Comparison of ENCODE assay signal across 8 cellular contexts in the genomic region with DNA sequence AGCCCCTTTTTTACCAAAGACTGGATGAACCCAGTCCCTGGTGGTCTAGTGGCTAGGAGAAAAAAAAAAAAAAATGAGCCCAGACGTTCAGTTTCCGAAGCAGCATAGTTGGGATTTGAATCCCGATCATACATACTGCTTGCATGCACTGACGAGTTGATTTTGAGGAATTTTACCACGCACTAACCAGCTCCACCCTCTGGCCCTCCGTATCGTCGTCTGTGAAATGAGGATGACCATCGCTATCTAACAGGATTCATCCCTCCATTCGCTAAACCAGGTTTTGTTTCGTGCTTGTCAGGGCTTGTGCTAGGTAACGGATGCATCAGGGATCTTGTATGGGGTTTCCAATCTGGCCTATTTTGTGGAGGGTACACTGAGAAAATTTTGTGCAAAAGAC. TPM values are rescaled to one million over a fixed set of nuclear protein-coding genes. Genes with fewer than 3 reads are reported as not detected.
DNase-seq lines count a peak whose midpoint lies in the region; ATAC-seq, FAIRE-seq and TF ChIP-seq lines count a peak whose summit lies in the region.

No MANE protein-coding gene starts in this region.

- no peaks in the 10 kb centered on the region for H3K9me2 ChIP-seq in MM.1S (replicated peaks; ENCODE audit: insufficient read depth, low read length)

- peak overlapping the region; percentile 75 for H3K9ac ChIP-seq in MM.1S (ENCODE audit: low read length)

- peak overlapping the region; percentile 87 for H3K4me2 ChIP-seq in MM.1S (ENCODE audit: low read depth, low read length)

- H3K4me3 ChIP-seq in MM.1S (ENCODE audit: low read length), result peak overlapping the region; percentile 68
- peak overlapping the region; percentile 79 for H3K4me3 ChIP-seq in lung
- H3K4me3 ChIP-seq in upper lobe of right lung, result peak overlapping the region; percentile 86

- FAIRE-seq in GM12891 (lab: Jason Lieb, UNC), result no peak

- WGBS in lung, 2 donors, result 11 to 16% methylated on average over 12 of the region's 12 CpGs

- ATAC-seq in lung (ENCODE audit: insufficient read depth, low FRiP score), result no peak
- ATAC-seq in upper lobe of right lung, result no peak

- 0 out of 2 replicates have a peak, but pooled peaks cover 6% of the 10 kb centered on the region for H3K4me1 ChIP-seq in MM.1S (ENCODE audit: low read length)
- peaks cover 5 to 8% of the 10 kb centered on the region in 2 donors for H3K4me1 ChIP-seq in lung (ENCODE audit: control insufficient read depth in 2 of 2, insufficient read depth in 2 of 2, low read length in 2 of 2)
- peaks cover 7% of the 10 kb centered on the region for H3K4me1 ChIP-seq in upper lobe of right lung

- H3K27ac ChIP-seq in MM.1S (ENCODE audit: low read length) (peak overlapping the region; percentile 57; the same call in 1 of the 2 replicates), caudate nucleus (ENCODE audit: low read depth, low read length) (peak overlapping the region; percentile 100), lung (ENCODE audit: low read depth in 1 of 2, low read length in 1 of 2) (peak overlapping the region; percentile 86 to 99), upper lobe of right lung (peak overlapping the region; percentile 97)

- peak overlapping the region; percentile 80 for H2AFZ ChIP-seq in MM.1S (ENCODE audit: low read length)

- intact Hi-C loops in upper lobe of right lung (cut with DNase I), result no loop called here

- H3F3A ChIP-seq in MM.1S (ENCODE audit: insufficient read depth, low read length), result no peaks in the 10 kb centered on the region

- H3K27me3 ChIP-seq in MM.1S (replicated peaks; ENCODE audit: insufficient read depth, low read length) (no peaks in the 10 kb centered on the region), lung (ENCODE audit: control insufficient read depth, insufficient read depth) (no peaks in the 10 kb centered on the region), upper lobe of right lung (no peaks in the 10 kb centered on the region)

- H4K20me1 ChIP-seq in MM.1S (ENCODE audit: insufficient read depth, low read length), result no peaks in the 10 kb centered on the region

- H3K36me3 ChIP-seq in MM.1S (replicated peaks; ENCODE audit: insufficient read depth, low read length) (no peaks in the 10 kb centered on the region), lung (ENCODE audit: control insufficient read depth in 2 of 2, insufficient read depth in 2 of 2, low read length in 2 of 2) (peaks cover 8 to 16% of the 10 kb centered on the region in 2 donors), upper lobe of right lung (peaks cover 32% of the 10 kb centered on the region)

- DNase-seq in EH (ENCODE audit: low read depth) (peak; percentile 56), MM.1S (no peak), caudate nucleus (lab: John Stamatoyannopoulos, UW) (peak in 11 of 61 donors; percentile 3 to 51 (median 30)), lung (ENCODE audit: low spot score) (no peak), upper lobe of right lung (no peak), GM12891 (ENCODE audit: insufficient read length, low spot score) (no peak), NOMO-1 treated with DMSO at 0.1 percent for 48 hours (lab: John Stamatoyannopoulos, UW; ENCODE audit: unreplicated experiment) (no peak), DMS114 treated with DMSO at 0.1 percent for 48 hours (lab: John Stamatoyannopoulos, UW; ENCODE audit: unreplicated experiment) (no peak)

- no peaks in the 10 kb centered on the region for H3K9me3 ChIP-seq in MM.1S (replicated peaks; ENCODE audit: insufficient read depth, low read length)
- H3K9me3 ChIP-seq in lung (ENCODE audit: control insufficient read depth in 2 of 2, insufficient read depth in 1 of 2, low read length in 1 of 2), result no peaks in the 10 kb centered on the region
- no peaks in the 10 kb centered on the region for H3K9me3 ChIP-seq in upper lobe of right lung

- H3K79me2 ChIP-seq in MM.1S (ENCODE audit: low read length), result peaks cover 26% of the 10 kb centered on the region

- TF ChIP-seq CTCF in MM.1S (IDR thresholded peaks at IDR 0.05; ENCODE audit: low read length) (no peak), lung (IDR thresholded peaks at IDR 0.05; ENCODE audit: control extremely low read depth, extremely low read depth) (no peak), upper lobe of right lung (IDR thresholded peaks at IDR 0.05) (no peak)

- no peak for TF ChIP-seq POLR2A in GM12891 (IDR thresholded peaks at IDR 0.05; ENCODE audit: low read depth, low read length)

TF ChIP-seq in GM12891, 5 proteins besides CTCF, POLR2A, EP300 and RAD21:
- TF ChIP-seq POLR2AphosphoS5 (IDR thresholded peaks at IDR 0.05; ENCODE audit: low read depth, low read length) (no peak), POU2F2 (IDR thresholded peaks at IDR 0.05; ENCODE audit: low read depth, low read length) (no peak), PAX5 (IDR thresholded peaks at IDR 0.05; ENCODE audit: insufficient read depth, low read length, severe bottlenecking) (no peak), SPI1 (IDR thresholded peaks at IDR 0.05; ENCODE audit: low read depth, low read length) (no peak), TAF1 (IDR thresholded peaks at IDR 0.05; ENCODE audit: low read depth, low read length) (no peak)

RNA-seq across cellular contexts. Expression of a gene that starts 0.8 kb away (rescaled TPM):
- total RNA-seq in lung, result 10 to 100 TPM; 19.3 to 24.8 TPM
- polyA plus RNA-seq in lung, result 10 to 100 TPM; 25.4 to 60.5 TPM
- total RNA-seq in upper lobe of right lung, result 22.5 TPM
- polyA plus RNA-seq in GM12891 (2012; ENCODE audit: low read depth, missing spikeins), result 10.2 TPM

RNA-seq across cellular contexts. Expression of a gene that starts 33.7 kb away (rescaled TPM):
- total RNA-seq in lung (not detected), upper lobe of right lung (not detected)
- not detected for polyA plus RNA-seq in lung
- not detected for polyA plus RNA-seq in GM12891 (2012; ENCODE audit: low read depth, missing spikeins)

RNA-seq across cellular contexts. Expression of a gene that starts 51.7 kb away (rescaled TPM):
- 10 to 100 TPM in 1 of 2 donors, 1 to 10 TPM in 1; 8.2 to 20.3 TPM for total RNA-seq in lung
- polyA plus RNA-seq in lung, result 1 to 10 TPM; 2.8 to 5.3 TPM
- 7.7 TPM for total RNA-seq in upper lobe of right lung
- 0.42 TPM for polyA plus RNA-seq in GM12891 (2012; ENCODE audit: low read depth, missing spikeins)

RNA-seq across cellular contexts. Expression of a gene that starts 59.8 kb away (rescaled TPM):
- total RNA-seq in lung (under 1 TPM in 1 of 2 donors, not detected in 1; 0.74 TPM), upper lobe of right lung (not detected)
- under 1 TPM; 0.09 to 0.31 TPM for polyA plus RNA-seq in lung
- not detected for polyA plus RNA-seq in GM12891 (2012; ENCODE audit: low read depth, missing spikeins)
